ENCODE assay signal across 21 cellular contexts in the genomic region with DNA sequence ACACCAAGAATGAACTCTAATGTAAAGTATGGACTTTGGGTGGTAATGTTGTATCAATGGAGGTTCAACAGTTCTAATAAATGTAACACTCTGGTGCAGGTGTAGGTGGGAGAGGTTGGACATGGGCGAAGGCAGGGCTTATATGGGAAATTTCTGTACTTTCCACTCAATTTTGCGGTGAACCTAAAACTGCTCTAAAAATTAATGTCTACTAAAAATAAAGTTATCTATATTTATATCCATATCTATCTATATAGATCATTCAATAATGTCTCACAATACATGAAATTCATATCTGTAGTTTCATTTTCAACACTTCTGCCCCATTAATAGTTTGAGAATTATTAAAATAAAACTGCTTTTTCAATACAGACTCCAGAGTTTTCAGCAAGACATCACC. TPM values are rescaled to one million over a fixed set of nuclear protein-coding genes. Genes with fewer than 3 reads are reported as not detected.
DNase-seq lines count a peak whose midpoint lies in the region; ATAC-seq, FAIRE-seq and TF ChIP-seq lines count a peak whose summit lies in the region.
"Had no signal": no experiment of that assay in that cellular context is flagged by ENCODE, and none has a peak within 500 bp of the region (broad histone marks: within the 10 kb centered on the region; RNA-seq: fewer than 3 reads in every experiment).

No MANE protein-coding gene starts in this region.

- ATAC-seq in T-helper 17 cell = no peak
- ATAC-seq in central memory CD8-positive, alpha-beta T cell (replicated peaks; ENCODE audit: extremely low read depth, poor library complexity, severe bottlenecking) = no peak
- ATAC-seq: GM23338, K562 had no signal

- TF ChIP-seq CTCF in GM12865 (IDR thresholded peaks at IDR 0.05; ENCODE audit: insufficient read depth, low read depth, low read length, missing control alignments) = no peak
- no peak for TF ChIP-seq CTCF in vagina (IDR thresholded peaks at IDR 0.05)

- no peaks in the 10 kb centered on the region for H3K36me3 ChIP-seq in vagina

- peak; percentile 18 for DNase-seq in GM12865 (ENCODE audit: low read depth)
- DNase-seq in GM19239 (ENCODE audit: insufficient read length, low spot score) = no peak
- DNase-seq in T-helper 17 cell = no peak
- no peak for DNase-seq in central memory CD8-positive, alpha-beta T cell (ENCODE audit: low spot score in 2 of 2)
- no peak for DNase-seq in iPS-NIHi11 (ENCODE audit: low spot score)
- no peak for DNase-seq in DMS53 (lab: John Stamatoyannopoulos, UW)
- no peak for DNase-seq in vagina (ENCODE audit: extremely low spot score in 2 of 2)
- DNase-seq in amniotic stem cell (lab: John Stamatoyannopoulos, UW) = no peak
- DNase-seq: Caco-2, DMS153, DMS79 treated with DMSO at 0.1 percent for 48 hours, GF-D8, HCEC 1CT, IMR-90 had no signal

- H3K9me3 Mint-ChIP-seq in central memory CD8-positive, alpha-beta T cell = no peaks in the 10 kb centered on the region
- H3K9me3 Mint-ChIP-seq: GM23338 had no signal

- H3K27me3 Mint-ChIP-seq in T-helper 17 cell = no peaks in the 10 kb centered on the region
- H3K27me3 Mint-ChIP-seq in central memory CD8-positive, alpha-beta T cell = no peaks in the 10 kb centered on the region
- H3K27me3 Mint-ChIP-seq: B cell had no signal

- H3K27me3 ChIP-seq in vagina = no peaks in the 10 kb centered on the region
- H3K27me3 ChIP-seq: BLaER1 treated with 17β-estradiol and CSF1 and Interleukin-3, amounts not matched to agents 10 nM and 100 nM had no signal

- H3K4me1 Mint-ChIP-seq in T-helper 17 cell = peaks cover 11% of the 10 kb centered on the region
- H3K4me1 Mint-ChIP-seq in central memory CD8-positive, alpha-beta T cell = peaks cover 33% of the 10 kb centered on the region
- H3K4me1 Mint-ChIP-seq: GM23338 had no signal

- H3K4me3 ChIP-seq in GM12865 (ENCODE audit: low read depth, low read length) (no peak overlapping the region), vagina (no peak overlapping the region)
- H3K4me3 ChIP-seq: BLaER1 treated with 17β-estradiol and CSF1 and Interleukin-3, amounts not matched to agents 10 nM and 100 nM; GM23338; K562 had no signal

- TF ChIP-seq POLR2A in vagina (IDR thresholded peaks at IDR 0.05) = no peak

- H3K4me3 Mint-ChIP-seq in T-helper 17 cell = no peak overlapping the region
- no peak overlapping the region for H3K4me3 Mint-ChIP-seq in central memory CD8-positive, alpha-beta T cell
- H3K4me3 Mint-ChIP-seq: B cell, GM23338 had no signal

- peak overlapping the region; percentile 60 for H3K27ac Mint-ChIP-seq in T-helper 17 cell
- peak overlapping the region; percentile 3 for H3K27ac Mint-ChIP-seq in central memory CD8-positive, alpha-beta T cell (ENCODE audit: low read depth)
- H3K27ac Mint-ChIP-seq: B cell, GM23338 had no signal

- peaks cover 9% of the 10 kb centered on the region for H3K36me3 Mint-ChIP-seq in T-helper 17 cell (ENCODE audit: low read depth)
- peaks cover 10% of the 10 kb centered on the region for H3K36me3 Mint-ChIP-seq in central memory CD8-positive, alpha-beta T cell (ENCODE audit: insufficient read depth)

- intact Hi-C loops in vagina (cut with DNase I) = no loop called here

- no peak overlapping the region for H3K27ac ChIP-seq in vagina
- H3K27ac ChIP-seq: BLaER1 treated with 17β-estradiol and CSF1 and Interleukin-3, amounts not matched to agents 10 nM and 100 nM had no signal

- H3K4me1 ChIP-seq in vagina = no peaks in the 10 kb centered on the region
- H3K4me1 ChIP-seq: BLaER1 treated with 17β-estradiol and CSF1 and Interleukin-3, amounts not matched to agents 10 nM and 100 nM; Caco-2 had no signal

- H3K9me3 ChIP-seq in T-helper 17 cell (ENCODE audit: control insufficient read depth, low read length, poor library complexity, severe bottlenecking) (no peaks in the 10 kb centered on the region), vagina (no peaks in the 10 kb centered on the region)
- H3K9me3 ChIP-seq: BLaER1 treated with 17β-estradiol and CSF1 and Interleukin-3, amounts not matched to agents 10 nM and 100 nM; Caco-2 had no signal

- FAIRE-seq in GM19239 (lab: Jason Lieb, UNC) = peak; percentile 79
- FAIRE-seq: H54, HTR-8/SVneo, K562 had no signal

RNA-seq across cellular contexts. Expression of a gene that starts 49.3 kb away (rescaled TPM):
- 10 to 100 TPM in 1 of 2 donors, 1 to 10 TPM in 1; 7.1 to 12.8 TPM for total RNA-seq in T-helper 17 cell
- 0.49 TPM for total RNA-seq in vagina
- total RNA-seq: A172 had no signal
